ENCODE assay signal across 8 cellular contexts in the genomic region with DNA sequence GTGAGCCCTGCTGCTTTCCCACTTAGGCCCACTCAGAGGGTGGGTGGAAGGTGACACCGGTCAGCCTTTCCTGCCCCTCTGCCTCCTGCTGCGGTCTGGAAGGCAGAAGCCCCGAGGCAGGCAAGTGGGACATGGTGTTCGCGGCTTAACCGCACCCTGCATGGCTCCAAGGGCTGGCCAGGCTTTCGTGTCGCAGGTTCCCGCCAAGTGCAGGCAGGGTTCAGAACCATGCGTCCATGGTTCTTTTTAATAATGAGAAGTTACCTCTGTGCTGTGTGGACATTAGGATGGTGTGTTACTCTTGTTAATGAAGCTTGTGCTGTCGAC. TPM values are rescaled to one million over a fixed set of nuclear protein-coding genes. Genes with fewer than 3 reads are reported as not detected.
A peak's percentile ranks its signal among the peaks of the same experiment; 100 is the strongest.
DNase-seq lines count a peak whose midpoint lies in the region; TF ChIP-seq lines count a peak whose summit lies in the region.

No MANE protein-coding gene starts in this region.

- no peak for TF ChIP-seq CTCF in CD14-positive monocyte (IDR thresholded peaks at IDR 0.05)
- no peak for TF ChIP-seq CTCF in HEK293 (tag by site-specific recombination; IDR thresholded peaks at IDR 0.05)
- no peak for TF ChIP-seq CTCF in kidney epithelial cell (IDR thresholded peaks at IDR 0.05; ENCODE audit: insufficient read depth, low read length, poor library complexity, severe bottlenecking)

- CTCF ChIA-PET in HEK293 (lab: Yijun Ruan, JAX) = no interaction called here

- peak overlapping the region; percentile 81 for H3K27ac ChIP-seq in HEK293 (ENCODE audit: extremely low read depth, low read depth, low read length)
- H3K27ac ChIP-seq in thymus (ENCODE audit: low read depth) = peak overlapping the region; percentile 3

- peaks cover 35 to 47% (median 38%) of the 10 kb centered on the region in 3 donors for H3K27me3 Mint-ChIP-seq in CD14-positive monocyte (ENCODE audit: low read depth in 3 of 3)

- DNase-seq in CD14-positive monocyte (ENCODE audit: low spot score) (no peak), kidney epithelial cell (ENCODE audit: low read depth) (no peak), kidney tubule cell (ENCODE audit: low spot score) (no peak), SW 1271 (lab: John Stamatoyannopoulos, UW) (no peak), NCI-H2081 treated with DMSO at 0.1 percent for 48 hours (lab: John Stamatoyannopoulos, UW) (no peak)
- DNase-seq in activated T-cell treated with anti-CD3 and anti-CD28 coated beads, Interleukin-2, amount 50 U/mL, for 48 hours = peak; percentile 73 to 79

- H3K4me1 Mint-ChIP-seq in CD14-positive monocyte = peaks cover 15% of the 10 kb centered on the region

- no peaks in the 10 kb centered on the region for H3K36me3 ChIP-seq in HEK293 (ENCODE audit: control insufficient read depth in 2 of 2, insufficient read depth in 1 of 2, low read length in 2 of 2)
- no peaks in the 10 kb centered on the region for H3K36me3 ChIP-seq in kidney epithelial cell (ENCODE audit: control insufficient read depth, insufficient read depth, low read length)
- H3K36me3 ChIP-seq in thymus (ENCODE audit: control insufficient read depth, insufficient read depth) = no peaks in the 10 kb centered on the region

- intact Hi-C loops in CD14-positive monocyte (cut with micrococcal nuclease) = loop anchor here in 1 of 2 donors (10.0 kb wide), 1 partner anchor 385 kb away; no protein-coding TSS in a partner anchor

- H3K36me3 Mint-ChIP-seq in CD14-positive monocyte = peaks cover 0 to 3% of the 10 kb centered on the region in 2 donors

- H3K9me3 Mint-ChIP-seq in CD14-positive monocyte = peaks cover 0 to 6% (median 2%) of the 10 kb centered on the region in 7 donors

- H3K9me3 ChIP-seq in HEK293 (ENCODE audit: control insufficient read depth, insufficient read depth, low read depth, low read length) (no peaks in the 10 kb centered on the region), thymus (ENCODE audit: control insufficient read depth) (no peaks in the 10 kb centered on the region)

- no peaks in the 10 kb centered on the region for H3K27me3 ChIP-seq in kidney epithelial cell (ENCODE audit: control insufficient read depth, insufficient read depth, low read length)
- no peaks in the 10 kb centered on the region for H3K27me3 ChIP-seq in thymus (ENCODE audit: control insufficient read depth, insufficient read depth)

- 7% methylated on average over 11 of the region's 11 CpGs for WGBS in thymus

- H3K4me3 ChIP-seq in HEK293 (ENCODE audit: low read depth, low read length) (peak overlapping the region; percentile 52), kidney epithelial cell (ENCODE audit: low read depth, low read length) (peak overlapping the region; percentile 54), thymus (ENCODE audit: low read length) (peak overlapping the region; percentile 93)

- POLR2A ChIA-PET in HEK293 (lab: Yijun Ruan, JAX) = no interaction called here

- peak overlapping the region in 2 of 7 donors; percentile 40 to 77 for H3K27ac Mint-ChIP-seq in CD14-positive monocyte

- H3K4me3 Mint-ChIP-seq in CD14-positive monocyte = peak overlapping the region; percentile 77 to 85

- H3K4me1 ChIP-seq in HEK293 (ENCODE audit: control insufficient read depth, insufficient read depth, low read length) (peaks cover 9% of the 10 kb centered on the region), thymus (ENCODE audit: control insufficient read depth, insufficient read depth, low read length) (peaks cover 6% of the 10 kb centered on the region)

TF ChIP-seq in HEK293, 187 proteins besides CTCF, POLR2A, EP300 and RAD21 (continues in another document):
- TF ChIP-seq ZNF19 (tag by site-specific recombination; IDR thresholded peaks at IDR 0.05; ENCODE audit: low read depth) (no peak), YY1 (tag by site-specific recombination; IDR thresholded peaks at IDR 0.05) (peak; percentile 62; the same call in 1 of the 2 replicates), GLIS1 (tag by site-specific recombination; IDR thresholded peaks at IDR 0.05) (peak; percentile 32), GLIS2 (tag by site-specific recombination; IDR thresholded peaks at IDR 0.05) (peak; percentile 31; the same call in 1 of the 2 replicates), SP2 (tag by site-specific recombination; IDR thresholded peaks at IDR 0.05) (peak; percentile 10), ZNF18 (tag by site-specific recombination; IDR thresholded peaks at IDR 0.05) (peak; percentile 41; the same call in 1 of the 2 replicates), PRDM1 (tag by site-specific recombination; IDR thresholded peaks at IDR 0.05) (0 out of 2 replicates have a peak, but pooled peaks have one; percentile 23), KLF10 (tag by site-specific recombination; IDR thresholded peaks at IDR 0.05) (0 out of 2 replicates have a peak, but pooled peaks have one; percentile 19), ZNF600 (tag by site-specific recombination; IDR thresholded peaks at IDR 0.05) (peak; percentile 93), EGR2 (tag by site-specific recombination; IDR thresholded peaks at IDR 0.05; ENCODE audit: low read depth) (peak; percentile 80), ZFHX2 (tag by site-specific recombination; conservative IDR thresholded peaks at IDR 0.05) (peak; percentile 79), ZEB2 (tag by site-specific recombination; IDR thresholded peaks at IDR 0.05) (peak; percentile 49)
- TF ChIP-seq, protein P1, sequence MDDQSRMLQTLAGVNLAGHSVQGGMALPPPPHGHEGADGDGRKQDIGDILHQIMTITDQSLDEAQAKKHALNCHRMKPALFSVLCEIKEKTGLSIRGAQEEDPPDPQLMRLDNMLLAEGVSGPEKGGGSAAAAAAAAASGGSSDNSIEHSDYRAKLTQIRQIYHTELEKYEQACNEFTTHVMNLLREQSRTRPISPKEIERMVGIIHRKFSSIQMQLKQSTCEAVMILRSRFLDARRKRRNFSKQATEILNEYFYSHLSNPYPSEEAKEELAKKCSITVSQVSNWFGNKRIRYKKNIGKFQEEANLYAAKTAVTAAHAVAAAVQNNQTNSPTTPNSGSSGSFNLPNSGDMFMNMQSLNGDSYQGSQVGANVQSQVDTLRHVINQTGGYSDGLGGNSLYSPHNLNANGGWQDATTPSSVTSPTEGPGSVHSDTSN (CRISPR knock-in tag; IDR thresholded peaks at IDR 0.05) = no peak
- TF ChIP-seq, protein P2, sequence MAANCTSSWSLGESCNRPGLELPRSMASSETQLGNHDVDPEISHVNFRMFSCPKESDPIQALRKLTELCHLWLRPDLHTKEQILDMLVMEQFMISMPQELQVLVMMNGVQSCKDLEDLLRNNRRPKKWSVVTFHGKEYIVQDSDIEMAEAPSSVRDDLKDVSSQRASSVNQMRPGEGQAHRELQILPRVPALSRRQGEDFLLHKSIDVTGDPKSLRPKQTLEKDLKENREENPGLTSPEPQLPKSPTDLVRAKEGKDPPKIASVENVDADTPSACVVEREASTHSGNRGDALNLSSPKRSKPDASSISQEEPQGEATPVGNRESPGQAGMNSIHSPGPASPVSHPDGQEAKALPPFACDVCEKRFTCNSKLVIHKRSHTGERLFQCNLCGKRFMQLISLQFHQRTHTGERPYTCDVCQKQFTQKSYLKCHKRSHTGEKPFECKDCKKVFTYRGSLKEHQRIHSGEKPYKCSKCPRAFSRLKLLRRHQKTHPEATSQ (tag by site-specific recombination; IDR thresholded peaks at IDR 0.05) = no peak
- TF ChIP-seq, protein P3, sequence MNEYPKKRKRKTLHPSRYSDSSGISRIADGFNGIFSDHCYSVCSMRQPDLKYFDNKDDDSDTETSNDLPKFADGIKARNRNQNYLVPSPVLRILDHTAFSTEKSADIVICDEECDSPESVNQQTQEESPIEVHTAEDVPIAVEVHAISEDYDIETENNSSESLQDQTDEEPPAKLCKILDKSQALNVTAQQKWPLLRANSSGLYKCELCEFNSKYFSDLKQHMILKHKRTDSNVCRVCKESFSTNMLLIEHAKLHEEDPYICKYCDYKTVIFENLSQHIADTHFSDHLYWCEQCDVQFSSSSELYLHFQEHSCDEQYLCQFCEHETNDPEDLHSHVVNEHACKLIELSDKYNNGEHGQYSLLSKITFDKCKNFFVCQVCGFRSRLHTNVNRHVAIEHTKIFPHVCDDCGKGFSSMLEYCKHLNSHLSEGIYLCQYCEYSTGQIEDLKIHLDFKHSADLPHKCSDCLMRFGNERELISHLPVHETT (tag by site-specific recombination; IDR thresholded peaks at IDR 0.05) = no peak

RNA-seq across cellular contexts. Expression of gene DGKH, which starts 1.0 kb away (rescaled TPM):
- polyA plus RNA-seq in CD14-positive monocyte = under 1 TPM; 0.10 to 0.15 TPM
- 17.2 and 17.9 TPM in 2 replicates for total RNA-seq in kidney epithelial cell
- polyA plus RNA-seq in thymus = 5.9 TPM

Comparison
In these comparisons a context has a peak if more than half of its experiments do, and no peak if none do; other contexts are left out.
1. DNase-seq: peak in activated T-cell treated with anti-CD3 and anti-CD28 coated beads, Interleukin-2, amount 50 U/mL, for 48 hours (2 of 2); none in CD14-positive monocyte (single experiment), kidney epithelial cell (single experiment), kidney tubule cell (single experiment), SW 1271 (0 of 2) and NCI-H2081 treated with DMSO at 0.1 percent for 48 hours (single experiment).
2. Peak in every context shown above with its lines, with median percentiles within 50 percentile points of each other: H3K4me3 ChIP-seq.